In genomic region chr11:108796551-108796950, GRCh38 we compare ENCODE assay signal across 22 cellular contexts.
"Had no signal": no experiment of that assay in that cellular context is flagged by ENCODE, and none has a peak within 500 bp of the region (broad histone marks: within the 10 kb centered on the region; RNA-seq: fewer than 3 reads in every experiment).

No MANE protein-coding gene starts in this region.

- DNase-seq: dorsolateral prefrontal cortex; effector CD4-positive, alpha-beta T cell; gastrocnemius medialis; heart left ventricle; left cardiac atrium; left lung; mesenchymal stem cell; mucosa of descending colon; naive B cell; stimulated activated CD4-positive, alpha-beta T cell treated with anti-CD3 and anti-CD28 coated beads, Interleukin-12 subunit alpha, Interleukin-12 subunit beta, amount 100 ng/mL, for 4 hours; stimulated activated CD4-positive, alpha-beta T cell treated with anti-CD3 and anti-CD28 coated beads, Interleukin-1b, Interleukin-23, amount 100 ng/mL, for 48 hours; stimulated activated CD4-positive, alpha-beta T cell treated with anti-CD3 and anti-CD28 coated beads, Interleukin-4, amount 100 ng/mL, for 1 hour; stimulated activated CD8-positive, alpha-beta memory T cell treated with anti-CD3 and anti-CD28 coated beads, Interleukin-4, amount 100 ng/mL, for 48 hours; stimulated activated naive CD4-positive, alpha-beta T cell; stimulated activated naive CD8-positive, alpha-beta T cell treated with anti-CD3 and anti-CD28 coated beads, Interleukin-15, amount 100 ng/mL, for 72 hours; transverse colon had no signal

- H3K27me3 ChIP-seq: dorsolateral prefrontal cortex, gastrocnemius medialis, heart left ventricle, hepatocyte, left lung, suprapubic skin, transverse colon had no signal

- H3K9me3 ChIP-seq: gastrocnemius medialis, heart left ventricle, left lung, mucosa of descending colon, suprapubic skin, transverse colon had no signal

- ATAC-seq: gastrocnemius medialis; heart left ventricle; left cardiac atrium; left lung; mucosa of descending colon; natural killer cell treated with Interleukin-12 subunit alpha and Interleukin-12 subunit beta and Interleukin-15 and Interleukin-18, amount 100 ng/mL, for 72 hours; sciatic nerve; stimulated activated naive CD8-positive, alpha-beta T cell treated with anti-CD3 and anti-CD28 coated beads, Interleukin-15, amount 100 ng/mL, for 72 hours had no signal

- H3K27ac ChIP-seq: dorsolateral prefrontal cortex, gastrocnemius medialis, heart left ventricle, hepatocyte, left lung, parathyroid adenoma, suprapubic skin, transverse colon had no signal

- H3K4me1 ChIP-seq: gastrocnemius medialis, left lung, parathyroid adenoma, suprapubic skin, transverse colon had no signal

- H3K4me3 ChIP-seq: dorsolateral prefrontal cortex, gastrocnemius medialis, heart left ventricle, hepatocyte, left lung, mucosa of descending colon, smooth muscle cell, suprapubic skin, transverse colon had no signal

- H3K36me3 ChIP-seq: gastrocnemius medialis, heart left ventricle, left lung, suprapubic skin, transverse colon had no signal
